ENCODE assay signal across 14 cellular contexts in genomic region chr18:5417342-5417741, GRCh38.
DNase-seq lines count a peak whose midpoint lies in the region; ATAC-seq and TF ChIP-seq lines count a peak whose summit lies in the region.
"Had no signal": no experiment of that assay in that cellular context is flagged by ENCODE, and none has a peak within 500 bp of the region (broad histone marks: within the 10 kb centered on the region; RNA-seq: fewer than 3 reads in every experiment).

No MANE protein-coding gene starts in this region.

- TF ChIP-seq POLR2A in uterus (IDR thresholded peaks at IDR 0.05): no peak

- H3K27ac ChIP-seq in dorsolateral prefrontal cortex (peak overlapping the region; percentile 1 to 97 (median 89)), uterus (no peak overlapping the region)

- peak in 1 of 56 donors; percentile 13 for TF ChIP-seq CTCF in dorsolateral prefrontal cortex (IDR thresholded peaks at IDR 0.05 in 54 of 56, conservative IDR thresholded peaks at IDR 0.05 in 2 of 56; ENCODE audit: low read depth in 1 of 56, partially characterized antibody in 56 of 56)
- TF ChIP-seq CTCF in uterus (IDR thresholded peaks at IDR 0.05): no peak
- no peak for TF ChIP-seq CTCF in GM13977 (IDR thresholded peaks at IDR 0.05; ENCODE audit: extremely low read depth, insufficient read depth, missing control alignments)

- H3K27me3 ChIP-seq in dorsolateral prefrontal cortex (no peaks in the 10 kb centered on the region), uterus (no peaks in the 10 kb centered on the region)
- H3K27me3 ChIP-seq: upper lobe of left lung had no signal

- no peaks in the 10 kb centered on the region for H3K9me3 ChIP-seq in uterus
- H3K9me3 ChIP-seq: upper lobe of left lung had no signal

- ATAC-seq in GM18870 (IDR thresholded peaks at IDR 0.05; ENCODE audit: unreplicated experiment): no peak
- ATAC-seq: activated CD8-positive, alpha-beta T cell treated with anti-CD3 and anti-CD28 coated beads, Interleukin-2, amount 10 ng/mL, durations not matched to agents 7 days and 5 days; T-helper 17 cell had no signal

- intact Hi-C loops in dorsolateral prefrontal cortex (cut with DNase I): loop anchor here (5.0 to 10.0 kb wide), 3 partner anchors 120 to 180 kb away; partner anchors contain the start of gene ZBTB14 (in 2 of the 2)
- intact Hi-C loops in uterus (cut with DNase I; ENCODE audit: low total_unique reads): no loop called here

- in situ Hi-C loops in GM13977 (cut with MboI; ENCODE audit: low pct_unique_long_range_greater_than_20kb, low sequenced_read_pairs, unreplicated experiment): loop anchor here (25.0 kb wide), 1 partner anchor 95 kb away; no protein-coding TSS in a partner anchor

- peak overlapping the region in 54 of 59 donors; percentile 1 to 68 (median 46) for H3K4me3 ChIP-seq in dorsolateral prefrontal cortex
- no peak overlapping the region for H3K4me3 ChIP-seq in uterus

- no peaks in the 10 kb centered on the region for H3K4me1 ChIP-seq in uterus

- H3K36me3 ChIP-seq in uterus: no peaks in the 10 kb centered on the region
- H3K36me3 ChIP-seq: upper lobe of left lung had no signal

- DNase-seq in AML-193 (lab: John Stamatoyannopoulos, UW) (peak; percentile 47 to 62), NOMO-1 (lab: John Stamatoyannopoulos, UW; ENCODE audit: unreplicated experiment in 2 of 2) (peak; percentile 76 to 79), dorsolateral prefrontal cortex (peak; percentile 37 to 87 (median 72)), medulla oblongata (ENCODE audit: extremely low spot score) (peak; percentile 87), NCI-H1694 treated with DMSO at 0.1 percent for 48 hours (lab: John Stamatoyannopoulos, UW) (no peak), uterus (no peak), GM13977 (ENCODE audit: low spot score) (no peak)
- DNase-seq: activated CD8-positive, alpha-beta T cell treated with anti-CD3 and anti-CD28 coated beads, Interleukin-2, amount 10 ng/mL, durations not matched to agents 7 days and 5 days; activated naive CD4-positive, alpha-beta T cell treated with anti-CD3 and anti-CD28 coated beads, Interleukin-2, amount 10 ng/mL, durations not matched to agents 7 days and 5 days; NCI-H1436; NK-92 treated with Interleukin-12 subunit alpha and Interleukin-12 subunit beta, amount 100 ng/mL, for 24 hours; T-helper 17 cell had no signal

Comparison
In these comparisons a context has a peak if more than half of its experiments do, and no peak if none do; other contexts are left out.
1. DNase-seq: peak in AML-193 (2 of 2), NOMO-1 (2 of 2), dorsolateral prefrontal cortex (10 of 10) and medulla oblongata (single experiment); none in NCI-H1694 treated with DMSO at 0.1 percent for 48 hours (single experiment), uterus (0 of 2) and GM13977 (single experiment).
2. H3K27ac ChIP-seq: peak in dorsolateral prefrontal cortex (59 of 59); none in uterus (0 of 2).
3. H3K4me3 ChIP-seq: peak in dorsolateral prefrontal cortex (54 of 59); none in uterus (0 of 2).